ENCODE assay signal across 18 cellular contexts in the genomic region with DNA sequence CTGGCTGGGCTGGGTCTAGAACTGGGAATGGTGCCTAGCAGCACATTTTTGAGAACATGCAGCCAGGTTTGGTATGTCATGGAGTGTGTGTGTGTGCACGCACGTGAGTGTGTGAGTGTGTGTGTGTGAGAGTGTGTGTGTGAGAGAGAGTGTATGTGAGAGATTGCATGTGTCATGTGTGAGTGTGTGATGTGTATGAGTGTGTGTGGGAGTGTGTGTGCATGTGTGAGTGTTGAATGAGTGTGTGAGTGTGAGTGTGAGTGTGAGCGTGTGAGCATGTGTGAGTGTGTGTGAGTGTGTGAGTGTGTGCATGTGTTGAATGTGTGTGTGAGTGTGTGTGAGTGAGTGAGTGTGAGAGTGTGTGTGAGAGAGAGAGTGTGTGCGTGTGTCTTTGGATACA.
DNase-seq lines count a peak whose midpoint lies in the region; ATAC-seq and TF ChIP-seq lines count a peak whose summit lies in the region.
"Had no signal": no experiment of that assay in that cellular context is flagged by ENCODE, and none has a peak within 500 bp of the region (broad histone marks: within the 10 kb centered on the region; RNA-seq: fewer than 3 reads in every experiment).

No MANE protein-coding gene starts in this region.

- H2BK120ac ChIP-seq in H9 (ENCODE audit: low read depth, low read length, poor library complexity, severe bottlenecking): no peak overlapping the region
- H2BK120ac ChIP-seq in trophoblast cell (ENCODE audit: insufficient read depth, low read length, poor library complexity): no peak overlapping the region

- no peaks in the 10 kb centered on the region for H3K36me3 Mint-ChIP-seq in activated naive CD8-positive, alpha-beta T cell
- H3K36me3 Mint-ChIP-seq in activated naive CD8-positive, alpha-beta T cell treated with anti-CD3 and anti-CD28 coated beads for 36 hours: no peaks in the 10 kb centered on the region
- H3K36me3 Mint-ChIP-seq in H9 (ENCODE audit: insufficient read depth in 1 of 3, low read depth in 3 of 3) (no peaks in the 10 kb centered on the region), WTC11 (no peaks in the 10 kb centered on the region)

- H4K91ac ChIP-seq in H9 (ENCODE audit: insufficient read length, low read depth, low read length) (no peak overlapping the region), trophoblast cell (ENCODE audit: low read depth, low read length) (no peak overlapping the region)

- H2BK20ac ChIP-seq in H9 (ENCODE audit: low read depth, low read length, poor library complexity, severe bottlenecking): no peak overlapping the region

- H3K56ac ChIP-seq in H9 (ENCODE audit: insufficient read length, low read depth, low read length): no peak overlapping the region

- no peak for DNase-seq in activated naive CD8-positive, alpha-beta T cell treated with anti-CD3 and anti-CD28 coated beads for 36 hours
- no peak for DNase-seq in H9
- no peak for DNase-seq in WTC11 (ENCODE audit: low spot score)
- no peak for DNase-seq in trophoblast cell
- DNase-seq in medulla oblongata (ENCODE audit: extremely low spot score): no peak
- DNase-seq: DMS79 treated with DMSO at 0.1 percent for 48 hours, NCI-H1105 treated with DMSO at 0.1 percent for 48 hours, NCI-H1694, NCI-H2081 treated with DMSO at 0.1 percent for 48 hours, NCI-H510A, NCI-H774 had no signal

- TF ChIP-seq CTCF in H9 (conservative IDR thresholded peaks at IDR 0.05): no peak
- no peak for TF ChIP-seq CTCF in WTC11 (IDR thresholded peaks at IDR 0.05)

- H3K4me3 ChIP-seq in trophoblast cell (ENCODE audit: low read depth, low read length): peak overlapping the region; percentile 60
- H3K4me3 ChIP-seq: BLaER1, K562 had no signal

- no peak overlapping the region for H4K12ac ChIP-seq in trophoblast cell (ENCODE audit: low read depth, low read length)

- H4K5ac ChIP-seq in H9 (ENCODE audit: insufficient read length, low read depth, low read length): peak overlapping the region; percentile 44

- CTCF ChIA-PET in WTC11 (lab: Charles Lee): interaction anchor here (1.6 kb wide), 1 partner anchor 13 kb away, joined by 4 read pairs; no protein-coding TSS in a partner anchor

- no peak overlapping the region for H2BK15ac ChIP-seq in H9 (ENCODE audit: low read depth, low read length)

- no peaks in the 10 kb centered on the region for H3K27me3 Mint-ChIP-seq in activated naive CD8-positive, alpha-beta T cell
- no peaks in the 10 kb centered on the region for H3K27me3 Mint-ChIP-seq in activated naive CD8-positive, alpha-beta T cell treated with anti-CD3 and anti-CD28 coated beads for 36 hours
- H3K27me3 Mint-ChIP-seq in H9 (ENCODE audit: low read depth): peaks cover 9% of the 10 kb centered on the region
- H3K27me3 Mint-ChIP-seq in WTC11 (ENCODE audit: low read depth): peaks cover 3% of the 10 kb centered on the region; the same call in 1 of the 2 replicates

- no peaks in the 10 kb centered on the region for H3K9me3 ChIP-seq in H9 (ENCODE audit: control insufficient read depth, low read depth, low read length)
- no peaks in the 10 kb centered on the region for H3K9me3 ChIP-seq in trophoblast cell (ENCODE audit: insufficient read depth, low read depth, low read length)
- H3K9me3 ChIP-seq: BLaER1 had no signal

- H3K79me1 ChIP-seq in H9 (ENCODE audit: insufficient read depth, low read depth, low read length, poor library complexity, severe bottlenecking) (no peaks in the 10 kb centered on the region), trophoblast cell (ENCODE audit: low read length) (no peaks in the 10 kb centered on the region)

- H3K14ac ChIP-seq in H9 (ENCODE audit: insufficient read depth, low read length) (no peak overlapping the region), trophoblast cell (ENCODE audit: low read length) (no peak overlapping the region)

- H2AFZ ChIP-seq in H9 (ENCODE audit: low read length) (no peak overlapping the region), trophoblast cell (ENCODE audit: insufficient read depth, low read length, poor library complexity) (no peak overlapping the region)

- H3K23me2 ChIP-seq in H9 (ENCODE audit: insufficient read length, low read depth, low read length, poor library complexity, severe bottlenecking): no peaks in the 10 kb centered on the region

- no peak overlapping the region for H3K27ac Mint-ChIP-seq in activated naive CD8-positive, alpha-beta T cell
- no peak overlapping the region for H3K27ac Mint-ChIP-seq in activated naive CD8-positive, alpha-beta T cell treated with anti-CD3 and anti-CD28 coated beads for 36 hours
- H3K27ac Mint-ChIP-seq in H9: no peak overlapping the region
- H3K27ac Mint-ChIP-seq in WTC11: no peak overlapping the region

- WGBS in H9 (ENCODE audit: extremely low coverage, insufficient read length, low lambda C conversion rate): 100% methylated on average over 1 of the region's 4 CpGs
- WGBS in trophoblast cell (ENCODE audit: extremely low coverage, insufficient coverage, insufficient read length): 100% methylated on average over 1 of the region's 4 CpGs

- H3K4me1 ChIP-seq in H9 (ENCODE audit: insufficient read depth, low read length) (peaks cover 5% of the 10 kb centered on the region; the same call in 1 of the 2 replicates), trophoblast cell (ENCODE audit: control insufficient read depth in 1 of 2, insufficient read depth in 2 of 2, low read length in 2 of 2) (peaks cover 0 to 4% of the 10 kb centered on the region in 2 experiments)

- ATAC-seq in WTC11 (no peak), HG03196 (IDR thresholded peaks at IDR 0.05; ENCODE audit: unreplicated experiment) (no peak), GM21423 (IDR thresholded peaks at IDR 0.05; ENCODE audit: unreplicated experiment) (no peak)
- ATAC-seq: HCT116, K562, Right ventricle myocardium inferior had no signal

- H2BK5ac ChIP-seq in H9 (ENCODE audit: insufficient read length, low read length) (no peak overlapping the region), trophoblast cell (ENCODE audit: low read depth, low read length, poor library complexity) (no peak overlapping the region)

- POLR2A ChIA-PET in WTC11 (lab: Charles Lee): no interaction called here

- H3K9ac ChIP-seq in H9 (ENCODE audit: extremely low read depth, insufficient read length, low read length) (no peak overlapping the region), trophoblast cell (ENCODE audit: low read length) (no peak overlapping the region)
- H3K9ac ChIP-seq: BLaER1 had no signal

- H2AK5ac ChIP-seq in H9 (ENCODE audit: insufficient read length, low read length): no peak overlapping the region
- H2AK5ac ChIP-seq in trophoblast cell (ENCODE audit: low read length): no peak overlapping the region

- H4K20me1 ChIP-seq in H9 (ENCODE audit: control insufficient read depth, insufficient read depth, insufficient read length): peaks cover 2% of the 10 kb centered on the region
- H4K20me1 ChIP-seq: BLaER1 had no signal

- H3K23ac ChIP-seq in H9 (ENCODE audit: insufficient read length, low read depth, low read length) (no peak overlapping the region), trophoblast cell (ENCODE audit: low read length) (peak overlapping the region; percentile 17)

- H3K27me3 ChIP-seq in H9 (ENCODE audit: insufficient read depth, low read length) (no peaks in the 10 kb centered on the region), trophoblast cell (ENCODE audit: insufficient read depth, low read length) (no peaks in the 10 kb centered on the region)
- H3K27me3 ChIP-seq: BLaER1 had no signal

- no peaks in the 10 kb centered on the region for H3K36me3 ChIP-seq in trophoblast cell (ENCODE audit: control insufficient read depth in 1 of 2, insufficient read depth in 2 of 2, low read length in 2 of 2)
- H3K36me3 ChIP-seq: BLaER1 had no signal

- peak overlapping the region; percentile 15 for H3K4me3 Mint-ChIP-seq in activated naive CD8-positive, alpha-beta T cell
- no peak overlapping the region for H3K4me3 Mint-ChIP-seq in activated naive CD8-positive, alpha-beta T cell treated with anti-CD3 and anti-CD28 coated beads for 36 hours
- H3K4me3 Mint-ChIP-seq in H9 (no peak overlapping the region), WTC11 (no peak overlapping the region)

- H3K4ac ChIP-seq in H9 (ENCODE audit: low read depth, low read length): no peak overlapping the region
- no peak overlapping the region for H3K4ac ChIP-seq in trophoblast cell (ENCODE audit: low read depth, low read length)

- H3K18ac ChIP-seq in H9 (ENCODE audit: insufficient read length, low read depth, low read length): no peak overlapping the region
- H3K18ac ChIP-seq in trophoblast cell (ENCODE audit: low read length): no peak overlapping the region

- H2BK12ac ChIP-seq in H9 (ENCODE audit: insufficient read length, low read depth, low read length) (no peak overlapping the region), trophoblast cell (ENCODE audit: low read length) (no peak overlapping the region)

- H4K8ac ChIP-seq in H9 (replicated peaks; ENCODE audit: insufficient read length, low read depth, low read length) (no peak overlapping the region), trophoblast cell (ENCODE audit: low read depth, low read length) (no peak overlapping the region)

- no peaks in the 10 kb centered on the region for H3K79me2 ChIP-seq in H9 (ENCODE audit: insufficient read depth, low read length)
- no peaks in the 10 kb centered on the region for H3K79me2 ChIP-seq in trophoblast cell (ENCODE audit: control insufficient read depth, insufficient read depth, low read length, poor library complexity)

- H3K4me2 ChIP-seq in H9 (ENCODE audit: insufficient read depth, insufficient read length, low read length): no peak overlapping the region
- no peak overlapping the region for H3K4me2 ChIP-seq in trophoblast cell (ENCODE audit: low read length)
- H3K4me2 ChIP-seq: BLaER1 had no signal

- no peak overlapping the region for H3T11ph ChIP-seq in H9 (ENCODE audit: low read length)

- H3K27ac ChIP-seq in H9 (ENCODE audit: insufficient read length, low read depth, low read length) (no peak overlapping the region), trophoblast cell (ENCODE audit: low read depth, low read length) (no peak overlapping the region)
- H3K27ac ChIP-seq: BLaER1 had no signal

- no peaks in the 10 kb centered on the region for H3K9me3 Mint-ChIP-seq in activated naive CD8-positive, alpha-beta T cell (ENCODE audit: low read depth)
- H3K9me3 Mint-ChIP-seq in activated naive CD8-positive, alpha-beta T cell treated with anti-CD3 and anti-CD28 coated beads for 36 hours: peaks cover 4% of the 10 kb centered on the region
- H3K9me3 Mint-ChIP-seq in H9: peaks cover 0 to 5% of the 10 kb centered on the region in 2 experiments; a peak in 2 of 5 replicates
- H3K9me3 Mint-ChIP-seq in WTC11: peaks cover 10% of the 10 kb centered on the region

- H3K4me1 Mint-ChIP-seq in activated naive CD8-positive, alpha-beta T cell (ENCODE audit: low read depth): peaks cover 43% of the 10 kb centered on the region
- H3K4me1 Mint-ChIP-seq in activated naive CD8-positive, alpha-beta T cell treated with anti-CD3 and anti-CD28 coated beads for 36 hours: peaks cover 30% of the 10 kb centered on the region
- H3K4me1 Mint-ChIP-seq in H9 (peaks cover 5 to 7% of the 10 kb centered on the region in 2 experiments; a peak in 3 of 4 replicates), WTC11 (peaks cover 14% of the 10 kb centered on the region)
